In genomic region chr15:60137711-60138396, GRCh38 we compare ENCODE assay signal across 19 cellular contexts.
DNase-seq lines count a peak whose midpoint lies in the region; ATAC-seq, FAIRE-seq and TF ChIP-seq lines count a peak whose summit lies in the region.
"Had no signal": no experiment of that assay in that cellular context is flagged by ENCODE, and none has a peak within 500 bp of the region (broad histone marks: within the 10 kb centered on the region; RNA-seq: fewer than 3 reads in every experiment).

No MANE protein-coding gene starts in this region.

- H3K27ac ChIP-seq in mammary epithelial cell (ENCODE audit: insufficient read depth, low read depth, low read length) (peak overlapping the region; percentile 29), breast epithelium (no peak overlapping the region), foreskin keratinocyte (no peak overlapping the region)
- H3K27ac ChIP-seq: colonic mucosa, uterus had no signal

- peak overlapping the region; percentile 78 for H2AFZ ChIP-seq in mammary epithelial cell (ENCODE audit: low read depth, low read length)

- H3K4me1 ChIP-seq in mammary epithelial cell (ENCODE audit: insufficient read depth, low read length) (peaks cover 14% of the 10 kb centered on the region), breast epithelium (no peaks in the 10 kb centered on the region), foreskin keratinocyte (peaks cover 21% of the 10 kb centered on the region)
- H3K4me1 ChIP-seq: colonic mucosa, uterus had no signal

- H3K27me3 ChIP-seq in mammary epithelial cell (ENCODE audit: insufficient read depth, low read length) (no peaks in the 10 kb centered on the region), breast epithelium (peaks cover 0 to 6% of the 10 kb centered on the region in 2 donors), foreskin keratinocyte (peaks cover 3% of the 10 kb centered on the region)
- H3K27me3 ChIP-seq: colonic mucosa, uterus had no signal

- FAIRE-seq in urothelium cell line (lab: Jason Lieb, UNC) (peak; percentile 96), GM12891 (lab: Jason Lieb, UNC) (no peak)

- no peak for TF ChIP-seq CTCF in mammary epithelial cell (conservative IDR thresholded peaks at IDR 0.05 in 1 of 2, IDR thresholded peaks at IDR 0.05 in 1 of 2; ENCODE audit: extremely low read depth in 1 of 2, insufficient read depth in 1 of 2, low read depth in 1 of 2, low read length in 2 of 2)
- no peak for TF ChIP-seq CTCF in breast epithelium (IDR thresholded peaks at IDR 0.05)
- no peak for TF ChIP-seq CTCF in foreskin keratinocyte (conservative IDR thresholded peaks at IDR 0.05)

- H3K36me3 ChIP-seq in mammary epithelial cell (ENCODE audit: insufficient read depth, low read length) (no peaks in the 10 kb centered on the region), breast epithelium (no peaks in the 10 kb centered on the region)
- H3K36me3 ChIP-seq: colonic mucosa, uterus had no signal

- intact Hi-C loops in mammary epithelial cell (cut with micrococcal nuclease) (no loop called here), breast epithelium (cut with DNase I; ENCODE audit: low total_unique reads) (no loop called here)

- in situ Hi-C loops in mammary epithelial cell (cut with MboI; ENCODE audit: low sequenced_read_pairs in 2 of 2), result no loop called here

- DNase-seq in mammary epithelial cell (peak; percentile 38), breast epithelium (ENCODE audit: low spot score in 2 of 2) (no peak), SW 1271 (lab: John Stamatoyannopoulos, UW) (peak; percentile 82 to 91), foreskin keratinocyte (peak; percentile 39 to 68), urothelium cell line (ENCODE audit: low spot score) (peak; percentile 83), NCI-H524 treated with DMSO at 0.1 percent for 48 hours (lab: John Stamatoyannopoulos, UW) (no peak), GM12891 (ENCODE audit: insufficient read length, low spot score) (no peak), medulla oblongata (ENCODE audit: extremely low spot score) (no peak)
- DNase-seq: 8988T; activated CD4-positive, alpha-beta T cell treated with anti-CD3 and anti-CD28 coated beads, Interleukin-2, amount 50 U/mL, for 1 hour; activated T-cell treated with anti-CD3 and anti-CD28 coated beads, Interleukin-2, amount 50 U/mL, for 4 hours; CD8-positive, alpha-beta memory T cell; colonic mucosa; NCI-H1694 treated with DMSO at 0.1 percent for 48 hours; NCI-H69; occipital lobe; stimulated activated naive CD4-positive, alpha-beta T cell; T1000; uterus had no signal

- no peak overlapping the region for H3K9ac ChIP-seq in mammary epithelial cell (ENCODE audit: insufficient read depth, low read length)

- H3K4me2 ChIP-seq in mammary epithelial cell (ENCODE audit: insufficient read depth, low read depth, low read length), result peak overlapping the region; percentile 33

- H4K20me1 ChIP-seq in mammary epithelial cell (ENCODE audit: insufficient read depth, low read length), result no peaks in the 10 kb centered on the region

- H3K79me2 ChIP-seq in mammary epithelial cell (ENCODE audit: insufficient read depth, low read length), result no peaks in the 10 kb centered on the region

- CTCF ChIA-PET in mammary epithelial cell (lab: Charles Lee; ENCODE audit: low non-redundant PET), result no interaction called here

- no TSS peak for BruUV-seq in mammary epithelial cell (replicated peaks; lab: Mats Ljungman, UMichigan)

- TF ChIP-seq POLR2A in breast epithelium (IDR thresholded peaks at IDR 0.05), result no peak
- no peak for TF ChIP-seq POLR2A in GM12891 (IDR thresholded peaks at IDR 0.05; ENCODE audit: low read depth, low read length)

- no peaks in the 10 kb centered on the region for H3K9me3 ChIP-seq in mammary epithelial cell (replicated peaks; ENCODE audit: insufficient read depth, low read length)
- no peaks in the 10 kb centered on the region for H3K9me3 ChIP-seq in breast epithelium
- H3K9me3 ChIP-seq: colonic mucosa, uterus had no signal

- dilution Hi-C loops in mammary epithelial cell (cut with HindIII; ENCODE audit: low sequenced_read_pairs), result no loop called here

- 45% methylated on average over 5 of the region's 5 CpGs for WGBS in mammary epithelial cell (ENCODE audit: low coverage, missing lambda C conversion rate)

- H3K4me3 ChIP-seq in mammary epithelial cell (replicated peaks in 1 of 3; ENCODE audit: insufficient read depth in 1 of 3, low read depth in 2 of 3, low read length in 3 of 3) (no peak overlapping the region), breast epithelium (no peak overlapping the region)
- H3K4me3 ChIP-seq: colonic mucosa, uterus had no signal

- ATAC-seq in foreskin keratinocyte, result peak; percentile 64
- ATAC-seq: activated T-cell treated with anti-CD3 and anti-CD28 coated beads, Interleukin-2, amount 50 U/mL, for 4 hours had no signal

TF ChIP-seq in GM12891, 5 proteins besides CTCF, POLR2A, EP300 and RAD21:
- TF ChIP-seq POLR2AphosphoS5 (IDR thresholded peaks at IDR 0.05; ENCODE audit: low read depth, low read length), result no peak
- TF ChIP-seq TAF1 (IDR thresholded peaks at IDR 0.05; ENCODE audit: low read depth, low read length), result no peak
- no peak for TF ChIP-seq POU2F2 (IDR thresholded peaks at IDR 0.05; ENCODE audit: low read depth, low read length)
- no peak for TF ChIP-seq SPI1 (IDR thresholded peaks at IDR 0.05; ENCODE audit: low read depth, low read length)
- TF ChIP-seq PAX5 (IDR thresholded peaks at IDR 0.05; ENCODE audit: insufficient read depth, low read length, severe bottlenecking), result no peak

Comparison
In these comparisons a context has a peak if more than half of its experiments do, and no peak if none do; other contexts are left out.
1. DNase-seq: peak in mammary epithelial cell (single experiment), SW 1271 (2 of 2), foreskin keratinocyte (2 of 2) and urothelium cell line (single experiment); none in breast epithelium (0 of 2), NCI-H524 treated with DMSO at 0.1 percent for 48 hours (single experiment), GM12891 (single experiment) and medulla oblongata (single experiment).